ENCODE assay signal across 8 cellular contexts in genomic region chr14:103871596-103872480, GRCh38. TPM values are rescaled to one million over a fixed set of nuclear protein-coding genes. Genes with fewer than 3 reads are reported as not detected.
DNase-seq lines count a peak whose midpoint lies in the region; ATAC-seq, FAIRE-seq and TF ChIP-seq lines count a peak whose summit lies in the region.

No MANE protein-coding gene starts in this region.

- H3K4me2 ChIP-seq in A549 (peak overlapping the region; percentile 65), PC-3 (ENCODE audit: low read length) (no peak overlapping the region)

- H3K27ac ChIP-seq in A549 = peak overlapping the region; percentile 50 to 72
- H3K27ac ChIP-seq in PC-3 (ENCODE audit: low read length) = no peak overlapping the region

- peak; percentile 63 to 85 for ATAC-seq in A549
- peak; percentile 75 for ATAC-seq in GM21576 (IDR thresholded peaks at IDR 0.05; ENCODE audit: unreplicated experiment)
- peak; percentile 47 for ATAC-seq in PC-3

- no peak for TF ChIP-seq CTCF in A549 (IDR thresholded peaks at IDR 0.05)
- TF ChIP-seq CTCF in PC-3 (conservative IDR thresholded peaks at IDR 0.05; ENCODE audit: low read depth, low read length) = no peak

- CTCF ChIA-PET in A549 (lab: Yijun Ruan, JAX) = interaction anchor here (0.8 to 1.5 kb wide), 4 partner anchors 29 to 110 kb away, joined by 3 to 5 read pairs (median 3); no protein-coding TSS in a partner anchor
- CTCF ChIA-PET in PC-3 (lab: Charles Lee) = no interaction called here

- no peak for TF ChIP-seq POLR2A in A549 (IDR thresholded peaks at IDR 0.05; ENCODE audit: low read length)

- 53% methylated on average over 38 of the region's 53 CpGs for WGBS in A549 (ENCODE audit: missing lambda C conversion rate)

- H3K4me1 ChIP-seq in A549 (peaks cover 7% of the 10 kb centered on the region; the same call in 1 of the 3 replicates), PC-3 (ENCODE audit: insufficient read depth, low read length) (no peaks in the 10 kb centered on the region)

- H3K9me3 ChIP-seq in A549 (no peaks in the 10 kb centered on the region), PC-3 (ENCODE audit: low read length) (no peaks in the 10 kb centered on the region), iPS-18c (ENCODE audit: control insufficient read depth, insufficient read depth, low read length) (no peaks in the 10 kb centered on the region)

- no peak for TF ChIP-seq RAD21 in A549 (conservative IDR thresholded peaks at IDR 0.05 in 1 of 2, IDR thresholded peaks at IDR 0.05 in 1 of 2)

- no peaks in the 10 kb centered on the region for H3F3A ChIP-seq in PC-3 (ENCODE audit: low read length, unreplicated experiment)

- POLR2A ChIA-PET in A549 (lab: Yijun Ruan, JAX) = no interaction called here
- POLR2A ChIA-PET in PC-3 (lab: Charles Lee; ENCODE audit: unreplicated experiment) = no interaction called here

- no peak overlapping the region for H2AFZ ChIP-seq in PC-3 (ENCODE audit: low read length)

- peak in 1 of 2 experiments; percentile 44 for DNase-seq in A549 (ENCODE audit: low read depth in 1 of 2, low spot score in 1 of 2)
- DNase-seq in PC-3 = no peak
- peak; percentile 74 for DNase-seq in activated naive CD4-positive, alpha-beta T cell treated with Interleukin-2 at 50 U/mL for 16 hours
- DNase-seq in stimulated activated CD4-positive, alpha-beta T cell treated with anti-CD3 and anti-CD28 coated beads, Interleukin-2, amount 100 ng/mL, for 48 hours = peak; percentile 70 to 75
- no peak for DNase-seq in HCEC 1CT
- no peak for DNase-seq in GF-D8 (lab: John Stamatoyannopoulos, UW)

- H4K20me1 ChIP-seq in PC-3 (ENCODE audit: low read length) = no peaks in the 10 kb centered on the region

- no peaks in the 10 kb centered on the region for H3K36me3 ChIP-seq in PC-3 (ENCODE audit: low read depth, low read length)

- no peak overlapping the region for H3K9ac ChIP-seq in PC-3 (ENCODE audit: low read length)

- no peak for TF ChIP-seq EP300 in A549 (IDR thresholded peaks at IDR 0.05)

- no peak for FAIRE-seq in A549 (lab: Jason Lieb, UNC)

- H3K4me3 ChIP-seq in A549 (peak overlapping the region; percentile 40), PC-3 (ENCODE audit: low read length) (no peak overlapping the region), iPS-18c (ENCODE audit: insufficient read depth, low read depth, low read length) (peak overlapping the region; percentile 34; the same call in 1 of the 2 replicates)

- H3K9me2 ChIP-seq in PC-3 (replicated peaks; ENCODE audit: low read length) = no peaks in the 10 kb centered on the region

- no peaks in the 10 kb centered on the region for H3K27me3 ChIP-seq in PC-3 (ENCODE audit: low read length)

- no peaks in the 10 kb centered on the region for H3K79me2 ChIP-seq in PC-3 (ENCODE audit: low read length)

- intact Hi-C loops in PC-3 (cut with micrococcal nuclease) = no loop called here

- no TSS peak for BruUV-seq in PC-3 (replicated peaks; lab: Mats Ljungman, UMichigan)

TF ChIP-seq in A549, 52 proteins besides CTCF, POLR2A, EP300 and RAD21:
- TF ChIP-seq FOXS1 (CRISPR knock-in tag; IDR thresholded peaks at IDR 0.05) (no peak), CBX8 (IDR thresholded peaks at IDR 0.05) (no peak), REST (IDR thresholded peaks at IDR 0.05) (no peak), ZFP36 (IDR thresholded peaks at IDR 0.05; ENCODE audit: borderline replicate concordance, partially characterized antibody) (no peak), JUN (IDR thresholded peaks at IDR 0.05) (no peak), E2F6 (IDR thresholded peaks at IDR 0.05; ENCODE audit: borderline replicate concordance, low read depth) (no peak)

RNA-seq across cellular contexts. Expression of gene PPP1R13B, which starts 24.5 kb away (rescaled TPM):
- polyA plus RNA-seq in A549 (2011; rRNA removed) (2.2 TPM in 2 replicates), A549 (2017; fragmentation: RNase III; extraction: RNeasy Plus Mini Kit Qiagen cat#74134 plus additional on column Dnase treatment) (2.7 to 3.6 TPM (median 2.8 TPM) in 3 replicates)
- polyA plus RNA-seq in A549 (2012; cell fraction: cytosol; rRNA removed) = 3.8 and 4.0 TPM in 2 replicates
- 19.7 and 20.3 TPM in 2 replicates for polyA plus RNA-seq in A549 (2012; cell fraction: nucleus; rRNA removed)
- polyA minus RNA-seq in A549 (2011; rRNA and poly(A)+ RNA removed) = 4.8 and 8.6 TPM in 2 replicates
- total RNA-seq in PC-3 (2014; rRNA removed) = 13.0 and 16.4 TPM in 2 replicates

RNA-seq across cellular contexts. Expression of gene TDRD9, which starts 56.4 kb away (rescaled TPM):
- 0.04 and 0.05 TPM in 2 replicates for polyA plus RNA-seq in A549 (2011; rRNA removed)
- polyA plus RNA-seq in A549 (2012; cell fraction: cytosol; rRNA removed) = 0.01 TPM in 1 of 2 replicates, not detected in the other
- not detected in 2 replicates for polyA plus RNA-seq in A549 (2012; cell fraction: nucleus; rRNA removed)
- not detected in 3 replicates for polyA plus RNA-seq in A549 (2017; fragmentation: RNase III; extraction: RNeasy Plus Mini Kit Qiagen cat#74134 plus additional on column Dnase treatment)
- not detected in 2 replicates for polyA minus RNA-seq in A549 (2011; rRNA and poly(A)+ RNA removed)
- total RNA-seq in PC-3 (2014; rRNA removed) = 0.07 and 0.12 TPM in 2 replicates

Comparison
In these comparisons a context has a peak if more than half of its experiments do, and no peak if none do; other contexts are left out.
1. DNase-seq: peak in activated naive CD4-positive, alpha-beta T cell treated with Interleukin-2 at 50 U/mL for 16 hours (single experiment) and stimulated activated CD4-positive, alpha-beta T cell treated with anti-CD3 and anti-CD28 coated beads, Interleukin-2, amount 100 ng/mL, for 48 hours (2 of 2); none in PC-3 (single experiment), HCEC 1CT (single experiment) and GF-D8 (single experiment).
2. Peak in every context shown above with its lines, with median percentiles within 50 percentile points of each other: ATAC-seq.